ENCODE assay signal across 14 cellular contexts in the genomic region with DNA sequence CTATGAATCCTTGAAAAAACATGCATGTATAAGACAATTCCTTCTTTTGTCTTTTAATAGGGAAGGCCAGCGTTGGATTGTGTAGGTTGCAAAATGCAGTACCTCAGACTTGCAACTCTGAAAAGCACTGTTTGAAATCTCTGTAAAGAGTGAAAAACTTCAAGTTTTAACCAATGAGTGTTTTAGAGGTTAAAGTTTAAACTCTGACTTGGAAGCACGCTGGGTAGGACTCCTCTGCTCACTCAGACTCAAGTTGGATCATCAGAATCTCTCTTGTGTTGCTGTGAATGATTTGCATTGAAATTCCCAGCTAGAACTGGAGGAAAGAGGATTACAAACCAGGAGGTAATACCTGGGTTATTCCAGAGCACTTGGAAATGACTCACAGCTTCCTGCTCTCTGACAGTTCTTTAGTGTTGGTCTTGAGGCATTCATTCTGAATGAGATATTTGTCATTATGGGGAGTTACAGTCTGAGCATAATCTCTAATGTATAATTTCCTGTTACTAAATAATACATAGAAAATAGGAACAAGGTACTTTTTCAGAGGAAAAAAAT. TPM values are rescaled to one million over a fixed set of nuclear protein-coding genes. Genes with fewer than 3 reads are reported as not detected.
A peak's percentile ranks its signal among the peaks of the same experiment; 100 is the strongest.
DNase-seq lines count a peak whose midpoint lies in the region; ATAC-seq and TF ChIP-seq lines count a peak whose summit lies in the region.
"Had no signal": no experiment of that assay in that cellular context is flagged by ENCODE, and none has a peak within 500 bp of the region (broad histone marks: within the 10 kb centered on the region; RNA-seq: fewer than 3 reads in every experiment).

No MANE protein-coding gene starts in this region.

- H3K9me3 ChIP-seq in mucosa of rectum (ENCODE audit: control insufficient read depth in 2 of 2, low read length in 2 of 2) (no peaks in the 10 kb centered on the region), prostate gland (no peaks in the 10 kb centered on the region)
- H3K9me3 ChIP-seq: gastroesophageal sphincter, tibial nerve had no signal

- H3K27ac ChIP-seq in epithelial cell of prostate (peak overlapping the region; percentile 89), mucosa of rectum (ENCODE audit: low read depth in 2 of 2, low read length in 2 of 2) (peak overlapping the region; percentile 32 to 64), prostate gland (no peak overlapping the region)
- H3K27ac ChIP-seq: gastroesophageal sphincter, tibial nerve had no signal

- H3K27me3 ChIP-seq in mucosa of rectum (ENCODE audit: control insufficient read depth in 2 of 2, insufficient read depth in 2 of 2, low read length in 2 of 2) (no peaks in the 10 kb centered on the region), prostate gland (replicated peaks; ENCODE audit: insufficient read depth) (no peaks in the 10 kb centered on the region)
- H3K27me3 ChIP-seq: gastroesophageal sphincter, tibial nerve had no signal

- no peak for ATAC-seq in GM18517 (IDR thresholded peaks at IDR 0.05; ENCODE audit: unreplicated experiment)
- ATAC-seq in GM19397 (IDR thresholded peaks at IDR 0.05; ENCODE audit: unreplicated experiment), result no peak
- ATAC-seq: gastroesophageal sphincter, Right ventricle myocardium inferior had no signal

- H3K36me3 ChIP-seq in mucosa of rectum (ENCODE audit: control insufficient read depth in 2 of 2, insufficient read depth in 2 of 2, low read length in 2 of 2) (peaks cover 0 to 4% of the 10 kb centered on the region in 2 donors), prostate gland (no peaks in the 10 kb centered on the region)
- H3K36me3 ChIP-seq: gastroesophageal sphincter, tibial nerve had no signal

- H3K9ac ChIP-seq in mucosa of rectum (ENCODE audit: low read depth in 1 of 2, low read length in 2 of 2), result peak overlapping the region in 1 of 2 donors; percentile 36

- no peak for TF ChIP-seq CTCF in prostate gland (IDR thresholded peaks at IDR 0.05)

- no peak overlapping the region for H3K4me3 ChIP-seq in mucosa of rectum (ENCODE audit: low read length in 2 of 2)
- H3K4me3 ChIP-seq in prostate gland, result no peak overlapping the region
- H3K4me3 ChIP-seq: gastroesophageal sphincter, tibial nerve had no signal

- peaks cover 13 to 46% of the 10 kb centered on the region in 2 donors for H3K4me1 ChIP-seq in mucosa of rectum (ENCODE audit: control insufficient read depth in 2 of 2, insufficient read depth in 2 of 2, low read length in 2 of 2)
- no peaks in the 10 kb centered on the region for H3K4me1 ChIP-seq in prostate gland (replicated peaks)
- H3K4me1 ChIP-seq: gastroesophageal sphincter, tibial nerve had no signal

- DNase-seq in GM03348 (ENCODE audit: low spot score) (peak; percentile 3), RKO (ENCODE audit: low spot score) (peak; percentile 89), epithelial cell of prostate (ENCODE audit: low read depth, low spot score) (peak; percentile 57), posterior cingulate gyrus (no peak), prostate gland (ENCODE audit: low spot score) (no peak)
- DNase-seq: activated CD4-positive, alpha-beta T cell treated with anti-CD3 and anti-CD28 coated beads, Interleukin-2, amount 50 U/mL, for 1 hour; amygdala; NCI-H1417 treated with DMSO at 0.1 percent for 48 hours had no signal

- WGBS in prostate gland, result 67% methylated on average over 2 of the region's 2 CpGs

- no peak for TF ChIP-seq POLR2A in prostate gland (IDR thresholded peaks at IDR 0.05)

- intact Hi-C loops in posterior cingulate gyrus (cut with DNase I) (no loop called here), prostate gland (cut with DNase I) (no loop called here)

RNA-seq across cellular contexts. Expression of gene PLS1, which starts 49.1 kb away (rescaled TPM):
- total RNA-seq in prostate gland, result 1 to 10 TPM; 6.4 to 7.0 TPM

Comparison
In these comparisons a context has a peak if more than half of its experiments do, and no peak if none do; other contexts are left out.
1. DNase-seq: peak in GM03348 (single experiment), RKO (single experiment) and epithelial cell of prostate (single experiment); none in posterior cingulate gyrus (0 of 10) and prostate gland (single experiment).
2. H3K27ac ChIP-seq: peak in epithelial cell of prostate (single experiment) and mucosa of rectum (2 of 2); none in prostate gland (0 of 2).